24 cellular contexts compared by ENCODE assay signal in genomic region chr17:38410201-38410600, GRCh38. TPM values are rescaled to one million over a fixed set of nuclear protein-coding genes. Genes with fewer than 3 reads are reported as not detected.
DNase-seq lines count a peak whose midpoint lies in the region; ATAC-seq and TF ChIP-seq lines count a peak whose summit lies in the region.
"Had no signal": no experiment of that assay in that cellular context is flagged by ENCODE, and none has a peak within 500 bp of the region (broad histone marks: within the 10 kb centered on the region; RNA-seq: fewer than 3 reads in every experiment).

No MANE protein-coding gene starts in this region.

- H3K4me3 Mint-ChIP-seq in H9, result no peak overlapping the region; a peak in 1 of 5 replicates
- H3K4me3 Mint-ChIP-seq in chondrocyte (ENCODE audit: unreplicated experiment), result no peak overlapping the region
- no peak overlapping the region for H3K4me3 Mint-ChIP-seq in stimulated activated effector memory CD8-positive, alpha-beta T cell treated with anti-CD3 and anti-CD28 coated beads, Interleukin-12 subunit alpha, Interleukin-12 subunit beta, amount 100 ng/mL, for 72 hours
- H3K4me3 Mint-ChIP-seq: CD4-positive, alpha-beta T cell; CD8-positive, alpha-beta memory T cell had no signal

- H3K14ac ChIP-seq in H9 (ENCODE audit: insufficient read depth, low read length), result peak overlapping the region; percentile 40; the same call in 1 of the 2 replicates

- H4K91ac ChIP-seq in H9 (ENCODE audit: insufficient read length, low read depth, low read length), result no peak overlapping the region

- TF ChIP-seq CTCF in H9 (conservative IDR thresholded peaks at IDR 0.05), result no peak
- no peak for TF ChIP-seq CTCF in chondrocyte (IDR thresholded peaks at IDR 0.05)
- no peak for TF ChIP-seq CTCF in osteoblast (IDR thresholded peaks at IDR 0.05; ENCODE audit: extremely low read depth, low read depth, low read length)
- TF ChIP-seq CTCF in lower leg skin (IDR thresholded peaks at IDR 0.05), result no peak
- no peak for TF ChIP-seq CTCF in hepatocyte (IDR thresholded peaks at IDR 0.05; ENCODE audit: poor library complexity)

- H3K4me1 ChIP-seq in H9 (ENCODE audit: insufficient read depth, low read length), result peaks cover 3% of the 10 kb centered on the region; the same call in 1 of the 2 replicates
- peaks cover 7% of the 10 kb centered on the region for H3K4me1 ChIP-seq in osteoblast (ENCODE audit: insufficient read depth, low read length)
- peaks cover 5% of the 10 kb centered on the region for H3K4me1 ChIP-seq in hepatocyte (ENCODE audit: insufficient read depth)

- H3K36me3 ChIP-seq in osteoblast (ENCODE audit: insufficient read depth, low read length), result no peaks in the 10 kb centered on the region
- H3K36me3 ChIP-seq in hepatocyte (replicated peaks; ENCODE audit: insufficient read depth, low read depth), result no peaks in the 10 kb centered on the region
- H3K36me3 ChIP-seq: BE2C; BLaER1 treated with 17β-estradiol and CSF1 and Interleukin-3, amounts not matched to agents 10 nM and 100 nM had no signal

- TF ChIP-seq POLR2A in lower leg skin (IDR thresholded peaks at IDR 0.05), result no peak

- H3K56ac ChIP-seq in H9 (ENCODE audit: insufficient read length, low read depth, low read length), result no peak overlapping the region

- peaks cover 6% of the 10 kb centered on the region; the same call in 1 of the 2 replicates for H3K27me3 Mint-ChIP-seq in H9 (ENCODE audit: low read depth)
- H3K27me3 Mint-ChIP-seq in chondrocyte (ENCODE audit: low read depth), result no peaks in the 10 kb centered on the region

- no peak overlapping the region for H4K8ac ChIP-seq in H9 (replicated peaks; ENCODE audit: insufficient read length, low read depth, low read length)

- H3K18ac ChIP-seq in H9 (ENCODE audit: insufficient read length, low read depth, low read length), result no peak overlapping the region

- no peak overlapping the region for H2BK20ac ChIP-seq in H9 (ENCODE audit: low read depth, low read length, poor library complexity, severe bottlenecking)

- no peaks in the 10 kb centered on the region for H3K9me3 ChIP-seq in H9 (ENCODE audit: control insufficient read depth, low read depth, low read length)
- H3K9me3 ChIP-seq in osteoblast (ENCODE audit: low read depth, low read length), result no peaks in the 10 kb centered on the region
- H3K9me3 ChIP-seq in hepatocyte (ENCODE audit: low read depth), result no peaks in the 10 kb centered on the region
- H3K9me3 ChIP-seq: A549; BE2C; BLaER1 treated with 17β-estradiol and CSF1 and Interleukin-3, amounts not matched to agents 10 nM and 100 nM had no signal

- intact Hi-C loops in lower leg skin (cut with DNase I; ENCODE audit: low total_unique reads), result no loop called here

- H3K4ac ChIP-seq in H9 (ENCODE audit: low read depth, low read length), result no peak overlapping the region

- H3K23ac ChIP-seq in H9 (ENCODE audit: insufficient read length, low read depth, low read length), result no peak overlapping the region

- H3K4me1 Mint-ChIP-seq in H9 (peaks cover 22 to 29% of the 10 kb centered on the region in 2 experiments), chondrocyte (ENCODE audit: low read depth) (peaks cover 13% of the 10 kb centered on the region)
- H3K4me1 Mint-ChIP-seq in stimulated activated effector memory CD8-positive, alpha-beta T cell treated with anti-CD3 and anti-CD28 coated beads, Interleukin-12 subunit alpha, Interleukin-12 subunit beta, amount 100 ng/mL, for 72 hours, result no peaks in the 10 kb centered on the region
- H3K4me1 Mint-ChIP-seq: CD8-positive, alpha-beta memory T cell had no signal

- H4K5ac ChIP-seq in H9 (ENCODE audit: insufficient read length, low read depth, low read length), result no peak overlapping the region

- H3K79me2 ChIP-seq in H9 (ENCODE audit: insufficient read depth, low read length) (no peaks in the 10 kb centered on the region), osteoblast (ENCODE audit: insufficient read depth, low read length) (no peaks in the 10 kb centered on the region), hepatocyte (no peaks in the 10 kb centered on the region)

- peaks cover 0 to 3% (median 3%) of the 10 kb centered on the region in 3 experiments; a peak in 2 of 7 replicates for H3K36me3 Mint-ChIP-seq in H9 (ENCODE audit: insufficient read depth in 1 of 3, low read depth in 3 of 3)
- no peaks in the 10 kb centered on the region for H3K36me3 Mint-ChIP-seq in chondrocyte (ENCODE audit: low read depth)
- no peaks in the 10 kb centered on the region for H3K36me3 Mint-ChIP-seq in stimulated activated effector memory CD8-positive, alpha-beta T cell treated with anti-CD3 and anti-CD28 coated beads, Interleukin-12 subunit alpha, Interleukin-12 subunit beta, amount 100 ng/mL, for 72 hours
- H3K36me3 Mint-ChIP-seq: CD14-positive monocyte; CD8-positive, alpha-beta memory T cell had no signal

- no peak overlapping the region for H3K9ac ChIP-seq in H9 (ENCODE audit: extremely low read depth, insufficient read length, low read length)
- H3K9ac ChIP-seq: BLaER1 treated with 17β-estradiol and CSF1 and Interleukin-3, amounts not matched to agents 10 nM and 100 nM had no signal

- H2BK120ac ChIP-seq in H9 (ENCODE audit: low read depth, low read length, poor library complexity, severe bottlenecking), result no peak overlapping the region

- no peak overlapping the region for H2AK5ac ChIP-seq in H9 (ENCODE audit: insufficient read length, low read length)

- no peak overlapping the region for H2AFZ ChIP-seq in H9 (ENCODE audit: low read length)
- H2AFZ ChIP-seq in osteoblast (ENCODE audit: low read length), result no peak overlapping the region
- H2AFZ ChIP-seq in hepatocyte, result no peak overlapping the region

- H3K9me2 ChIP-seq in hepatocyte (replicated peaks; ENCODE audit: insufficient read depth), result no peaks in the 10 kb centered on the region

- no peak for ATAC-seq in stimulated activated effector memory CD8-positive, alpha-beta T cell treated with anti-CD3 and anti-CD28 coated beads, Interleukin-12 subunit alpha, Interleukin-12 subunit beta, amount 100 ng/mL, for 72 hours
- ATAC-seq: A549, GM12878, HCT116 had no signal

- no peaks in the 10 kb centered on the region for H4K20me1 ChIP-seq in H9 (ENCODE audit: control insufficient read depth, insufficient read depth, insufficient read length)
- H4K20me1 ChIP-seq in osteoblast (ENCODE audit: insufficient read depth, low read length), result no peaks in the 10 kb centered on the region
- no peaks in the 10 kb centered on the region for H4K20me1 ChIP-seq in hepatocyte (ENCODE audit: insufficient read depth, poor library complexity, severe bottlenecking)
- H4K20me1 ChIP-seq: BLaER1 treated with 17β-estradiol and CSF1 and Interleukin-3, amounts not matched to agents 10 nM and 100 nM had no signal

- H3K4me2 ChIP-seq in H9 (ENCODE audit: insufficient read depth, insufficient read length, low read length) (no peak overlapping the region), osteoblast (ENCODE audit: insufficient read depth, low read length) (no peak overlapping the region), hepatocyte (no peak overlapping the region)
- H3K4me2 ChIP-seq: A549; BLaER1 treated with 17β-estradiol and CSF1 and Interleukin-3, amounts not matched to agents 10 nM and 100 nM had no signal

- no peak overlapping the region for H3K27ac Mint-ChIP-seq in H9
- H3K27ac Mint-ChIP-seq in chondrocyte (ENCODE audit: unreplicated experiment), result no peak overlapping the region
- peak overlapping the region; percentile 1 for H3K27ac Mint-ChIP-seq in stimulated activated effector memory CD8-positive, alpha-beta T cell treated with anti-CD3 and anti-CD28 coated beads, Interleukin-12 subunit alpha, Interleukin-12 subunit beta, amount 100 ng/mL, for 72 hours
- H3K27ac Mint-ChIP-seq: CD14-positive monocyte; CD4-positive, alpha-beta T cell had no signal

- H3K27ac ChIP-seq in H9 (ENCODE audit: insufficient read length, low read depth, low read length) (no peak overlapping the region), osteoblast (ENCODE audit: low read depth, low read length) (no peak overlapping the region), hepatocyte (no peak overlapping the region)
- H3K27ac ChIP-seq: A549; BLaER1 treated with 17β-estradiol and CSF1 and Interleukin-3, amounts not matched to agents 10 nM and 100 nM had no signal

- peaks cover 7% of the 10 kb centered on the region for H3K23me2 ChIP-seq in H9 (ENCODE audit: insufficient read length, low read depth, low read length, poor library complexity, severe bottlenecking)

- H3K27me3 ChIP-seq in H9 (ENCODE audit: insufficient read depth, low read length) (no peaks in the 10 kb centered on the region), osteoblast (ENCODE audit: insufficient read depth, low read length) (peaks cover 4% of the 10 kb centered on the region), hepatocyte (no peaks in the 10 kb centered on the region)
- H3K27me3 ChIP-seq: BE2C; BLaER1 treated with 17β-estradiol and CSF1 and Interleukin-3, amounts not matched to agents 10 nM and 100 nM had no signal

- H3K9me3 Mint-ChIP-seq in H9 (no peaks in the 10 kb centered on the region), chondrocyte (ENCODE audit: low read depth) (peaks cover 5% of the 10 kb centered on the region)
- H3K9me3 Mint-ChIP-seq in stimulated activated effector memory CD8-positive, alpha-beta T cell treated with anti-CD3 and anti-CD28 coated beads, Interleukin-12 subunit alpha, Interleukin-12 subunit beta, amount 100 ng/mL, for 72 hours, result no peaks in the 10 kb centered on the region
- H3K9me3 Mint-ChIP-seq: CD14-positive monocyte; CD4-positive, alpha-beta T cell; CD8-positive, alpha-beta memory T cell had no signal

- no CpG with 5 or more reads among the region's 1 CpG for WGBS in H9 (ENCODE audit: extremely low coverage, insufficient read length, low lambda C conversion rate)
- 70 to 78% methylated on average over 1 of the region's 1 CpG for WGBS in lower leg skin, 2 donors
- WGBS in hepatocyte (ENCODE audit: low lambda C conversion rate, missing lambda C conversion rate), result 88% methylated on average over 1 of the region's 1 CpG

- H3K79me1 ChIP-seq in H9 (ENCODE audit: insufficient read depth, low read depth, low read length, poor library complexity, severe bottlenecking), result no peaks in the 10 kb centered on the region

- H2BK12ac ChIP-seq in H9 (ENCODE audit: insufficient read length, low read depth, low read length), result no peak overlapping the region

- H3K4me3 ChIP-seq in osteoblast (ENCODE audit: insufficient read depth, low read length) (no peak overlapping the region), lower leg skin (ENCODE audit: low read depth, poor library complexity, severe bottlenecking) (no peak overlapping the region), hepatocyte (no peak overlapping the region)
- H3K4me3 ChIP-seq: A549; BLaER1 treated with 17β-estradiol and CSF1 and Interleukin-3, amounts not matched to agents 10 nM and 100 nM; GM12878 had no signal

- H2BK5ac ChIP-seq in H9 (ENCODE audit: insufficient read length, low read length), result no peak overlapping the region

- H2BK15ac ChIP-seq in H9 (ENCODE audit: low read depth, low read length), result peak overlapping the region; percentile 13; the same call in 1 of the 2 replicates

- DNase-seq in H9, result no peak
- DNase-seq in chondrocyte (ENCODE audit: low spot score), result peak; percentile 10
- peak; percentile 73 for DNase-seq in osteoblast (ENCODE audit: insufficient read length, low spot score, missing footprints)
- no peak for DNase-seq in stimulated activated effector memory CD8-positive, alpha-beta T cell treated with anti-CD3 and anti-CD28 coated beads, Interleukin-12 subunit alpha, Interleukin-12 subunit beta, amount 100 ng/mL, for 72 hours (ENCODE audit: low spot score in 2 of 2)
- DNase-seq in lower leg skin (ENCODE audit: low spot score in 2 of 2), result no peak
- no peak for DNase-seq in NCI-H2029 treated with DMSO at 0.1 percent for 48 hours (lab: John Stamatoyannopoulos, UW)
- DNase-seq in hepatocyte (ENCODE audit: low spot score), result no peak
- DNase-seq: 8988T; ACHN; AML-193; BE2C; CD4-positive, alpha-beta T cell; CD8-positive, alpha-beta memory T cell; DMS 273 treated with DMSO at 0.1 percent for 48 hours; DMS79; EL; GDM1; GOT3; H7 had no signal

- no peak overlapping the region for H3T11ph ChIP-seq in H9 (ENCODE audit: low read length)

RNA-seq across cellular contexts. Expression of gene ARHGAP23, which starts 18.1 kb away (rescaled TPM):
- total RNA-seq in H9 (2021) (96.3 and 97.9 TPM in 2 replicates), chondrocyte (109 to 165 TPM (median 157 TPM) in 3 replicates), osteoblast (47.0 and 49.8 TPM in 2 replicates), lower leg skin (100 to 1,000 TPM; 127 to 201 (median 149) TPM), hepatocyte (7.3 and 16.0 TPM in 2 replicates)
- 30.0 and 32.8 TPM in 2 replicates for polyA plus RNA-seq in hepatocyte
- polyA plus RNA-seq: CD8-positive, alpha-beta memory T cell had no signal

RNA-seq across cellular contexts. Expression of gene SOCS7, which starts 58.6 kb away (rescaled TPM):
- 28.7 and 31.0 TPM in 2 replicates for total RNA-seq in H9 (2021)
- total RNA-seq in chondrocyte, result 17.8 to 19.5 TPM (median 17.9 TPM) in 3 replicates
- total RNA-seq in osteoblast, result 16.3 and 17.1 TPM in 2 replicates
- 10 to 100 TPM; 14.5 to 19.9 (median 19.3) TPM for total RNA-seq in lower leg skin
- 13.0 and 15.9 TPM in 2 replicates for total RNA-seq in hepatocyte
- 2.7 and 3.5 TPM in 2 replicates for polyA plus RNA-seq in hepatocyte

Comparison
In these comparisons a context has a peak if more than half of its experiments do, and no peak if none do; other contexts are left out.
1. DNase-seq: peak in chondrocyte (single experiment) and osteoblast (single experiment); none in H9 (single experiment), stimulated activated effector memory CD8-positive, alpha-beta T cell treated with anti-CD3 and anti-CD28 coated beads, Interleukin-12 subunit alpha, Interleukin-12 subunit beta, amount 100 ng/mL, for 72 hours (0 of 2), lower leg skin (0 of 2), NCI-H2029 treated with DMSO at 0.1 percent for 48 hours (single experiment) and hepatocyte (single experiment).